In the genomic region with DNA sequence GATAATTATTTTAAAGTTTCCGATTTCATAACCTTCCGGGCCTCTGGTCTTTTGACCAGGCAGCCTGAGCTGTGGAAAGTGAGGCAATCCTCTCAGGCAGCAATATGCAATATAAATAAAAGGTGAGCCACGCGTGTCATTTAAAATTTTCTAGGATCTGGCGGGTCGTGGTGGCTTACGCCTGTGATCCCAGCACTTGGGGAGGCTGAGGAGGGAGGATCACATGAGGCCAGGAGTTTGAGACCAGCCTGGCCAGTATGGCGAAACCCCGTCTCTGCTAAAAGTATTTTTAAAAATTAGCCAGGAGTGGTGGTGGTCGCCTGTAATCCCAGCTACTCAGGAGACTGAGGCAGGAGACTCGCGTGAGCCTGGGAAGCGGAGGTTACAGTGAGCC, we compare ENCODE assay signal across 9 cellular contexts. TPM values are rescaled to one million over a fixed set of nuclear protein-coding genes. Genes with fewer than 3 reads are reported as not detected.
DNase-seq lines count a peak whose midpoint lies in the region; ATAC-seq and TF ChIP-seq lines count a peak whose summit lies in the region.
"Had no signal": no experiment of that assay in that cellular context is flagged by ENCODE, and none has a peak within 500 bp of the region (broad histone marks: within the 10 kb centered on the region; RNA-seq: fewer than 3 reads in every experiment).

No MANE protein-coding gene starts in this region.

- intact Hi-C loops in activated CD4-positive, alpha-beta T cell treated with anti-CD3 and anti-CD28 coated beads for 36 hours (cut with DNase I, micrococcal nuclease) = no loop called here

- peak overlapping the region; percentile 94 for H3K4me3 ChIP-seq in WERI-Rb-1 (ENCODE audit: low read depth, low read length)
- peak overlapping the region; percentile 70 for H3K4me3 ChIP-seq in fibroblast of villous mesenchyme (ENCODE audit: low read depth, low read length)
- H3K4me3 ChIP-seq in subcutaneous abdominal adipose tissue (ENCODE audit: low read depth in 1 of 5, low read length in 5 of 5) = peak overlapping the region; percentile 42 to 85 (median 77)

- DNase-seq in activated naive CD4-positive, alpha-beta T cell treated with anti-CD3 and anti-CD28 coated beads, Interleukin-2, amount 50 U/mL, for 16 hours = no peak
- DNase-seq in WERI-Rb-1 (no peak), fibroblast of villous mesenchyme (ENCODE audit: low read depth) (no peak), 8988T (no peak)
- no peak for DNase-seq in activated CD4-positive, alpha-beta T cell treated with anti-CD3 and anti-CD28 coated beads for 36 hours

- CTCF ChIA-PET in activated CD4-positive, alpha-beta T cell treated with anti-CD3 and anti-CD28 coated beads for 36 hours (lab: Charles Lee) = no interaction called here

- ATAC-seq in activated CD4-positive, alpha-beta T cell treated with anti-CD3 and anti-CD28 coated beads for 36 hours = no peak
- no peak for ATAC-seq in GM19328 (IDR thresholded peaks at IDR 0.05; ENCODE audit: unreplicated experiment)

- POLR2A ChIA-PET in activated CD4-positive, alpha-beta T cell treated with anti-CD3 and anti-CD28 coated beads for 36 hours (lab: Charles Lee) = no interaction called here

- H3K9ac ChIP-seq in subcutaneous abdominal adipose tissue (ENCODE audit: low read length in 5 of 5) = no peak overlapping the region

- peaks cover 30% of the 10 kb centered on the region for H3K36me3 ChIP-seq in WERI-Rb-1
- no peaks in the 10 kb centered on the region for H3K36me3 ChIP-seq in subcutaneous abdominal adipose tissue (ENCODE audit: control insufficient read depth in 5 of 5, insufficient read depth in 5 of 5, low read length in 5 of 5)

- H3K27ac ChIP-seq in WERI-Rb-1 (no peak overlapping the region), subcutaneous abdominal adipose tissue (ENCODE audit: low read depth, low read length) (no peak overlapping the region)

- no peaks in the 10 kb centered on the region for H3K27me3 ChIP-seq in WERI-Rb-1 (ENCODE audit: insufficient read depth, low read depth, severe bottlenecking)
- H3K27me3 ChIP-seq in subcutaneous abdominal adipose tissue (ENCODE audit: control insufficient read depth in 5 of 5, insufficient read depth in 4 of 5, low read length in 5 of 5) = no peaks in the 10 kb centered on the region

- H3K9me3 ChIP-seq in WERI-Rb-1 (ENCODE audit: severe bottlenecking) (peaks cover 11% of the 10 kb centered on the region), subcutaneous abdominal adipose tissue (ENCODE audit: control insufficient read depth in 5 of 5, low read length in 5 of 5) (peaks cover 0 to 3% (median 0%) of the 10 kb centered on the region in 5 donors)

- peaks cover 32% of the 10 kb centered on the region for H3K27me3 Mint-ChIP-seq in activated naive CD4-positive, alpha-beta T cell treated with anti-CD3 and anti-CD28 coated beads, Interleukin-2, amount 50 U/mL, for 24 hours
- H3K27me3 Mint-ChIP-seq in activated CD4-positive, alpha-beta T cell treated with anti-CD3 and anti-CD28 coated beads for 36 hours = peaks cover 38% of the 10 kb centered on the region

- no peak overlapping the region for H3K27ac Mint-ChIP-seq in activated naive CD4-positive, alpha-beta T cell treated with anti-CD3 and anti-CD28 coated beads, Interleukin-2, amount 50 U/mL, for 24 hours
- H3K27ac Mint-ChIP-seq in activated CD4-positive, alpha-beta T cell treated with anti-CD3 and anti-CD28 coated beads for 36 hours = no peak overlapping the region

- peaks cover 9% of the 10 kb centered on the region for H3K4me1 Mint-ChIP-seq in activated naive CD4-positive, alpha-beta T cell treated with anti-CD3 and anti-CD28 coated beads, Interleukin-2, amount 50 U/mL, for 24 hours
- H3K4me1 Mint-ChIP-seq in activated CD4-positive, alpha-beta T cell treated with anti-CD3 and anti-CD28 coated beads for 36 hours = peaks cover 5% of the 10 kb centered on the region

- TF ChIP-seq CTCF in WERI-Rb-1 (IDR thresholded peaks at IDR 0.05; ENCODE audit: low read depth, low read length) (no peak), fibroblast of villous mesenchyme (IDR thresholded peaks at IDR 0.05; ENCODE audit: insufficient read depth, low read depth, low read length) (no peak)

- peak overlapping the region; percentile 82 for H3K4me3 Mint-ChIP-seq in activated naive CD4-positive, alpha-beta T cell treated with anti-CD3 and anti-CD28 coated beads, Interleukin-2, amount 50 U/mL, for 24 hours
- H3K4me3 Mint-ChIP-seq in activated CD4-positive, alpha-beta T cell treated with anti-CD3 and anti-CD28 coated beads for 36 hours = no peak overlapping the region

- peaks cover 8% of the 10 kb centered on the region for H3K9me3 Mint-ChIP-seq in activated naive CD4-positive, alpha-beta T cell treated with anti-CD3 and anti-CD28 coated beads, Interleukin-2, amount 50 U/mL, for 24 hours
- peaks cover 15% of the 10 kb centered on the region for H3K9me3 Mint-ChIP-seq in activated CD4-positive, alpha-beta T cell treated with anti-CD3 and anti-CD28 coated beads for 36 hours (ENCODE audit: low read depth)

- peaks cover 9% of the 10 kb centered on the region for H3K36me3 Mint-ChIP-seq in activated naive CD4-positive, alpha-beta T cell treated with anti-CD3 and anti-CD28 coated beads, Interleukin-2, amount 50 U/mL, for 24 hours
- H3K36me3 Mint-ChIP-seq in activated CD4-positive, alpha-beta T cell treated with anti-CD3 and anti-CD28 coated beads for 36 hours (ENCODE audit: low read depth) = peaks cover 11% of the 10 kb centered on the region
- H3K36me3 Mint-ChIP-seq: CD4-positive, CD25-positive, alpha-beta regulatory T cell had no signal

- peaks cover 0 to 13% (median 8%) of the 10 kb centered on the region in 5 donors for H3K4me1 ChIP-seq in subcutaneous abdominal adipose tissue (ENCODE audit: control insufficient read depth in 5 of 5, insufficient read depth in 5 of 5, low read length in 5 of 5)

RNA-seq across cellular contexts. Expression of a gene that starts 0.5 kb away (rescaled TPM):
- 1.3 and 2.6 TPM in 2 replicates for total RNA-seq in fibroblast of villous mesenchyme
- total RNA-seq in activated CD4-positive, alpha-beta T cell treated with anti-CD3 and anti-CD28 coated beads for 36 hours = 1 to 10 TPM in 1 of 2 experiments, under 1 TPM in 1; 0.81 to 1.2 TPM
- total RNA-seq: CD4-positive, CD25-positive, alpha-beta regulatory T cell had no signal
